32 cellular contexts compared by ENCODE assay signal in the genomic region with DNA sequence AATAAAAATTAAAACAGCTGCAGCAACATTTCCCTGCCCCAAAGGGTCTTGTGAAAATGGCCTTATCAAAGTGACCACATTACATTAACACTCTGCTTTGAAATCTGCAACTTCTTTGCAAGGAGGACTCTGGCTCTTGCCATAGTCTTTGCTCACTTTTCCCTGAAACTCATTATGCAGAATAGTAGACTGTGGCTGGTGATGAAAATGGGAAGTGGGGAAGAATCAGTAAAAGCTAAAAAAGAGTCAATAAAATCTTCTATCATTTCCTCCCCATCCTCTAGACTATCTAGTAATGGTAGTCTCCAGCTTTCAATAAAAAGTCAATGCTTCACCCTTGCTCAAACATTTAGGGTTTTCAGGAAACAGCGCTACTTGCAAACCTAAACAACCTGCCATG.
"Had no signal": no experiment of that assay in that cellular context is flagged by ENCODE, and none has a peak within 500 bp of the region (broad histone marks: within the 10 kb centered on the region; RNA-seq: fewer than 3 reads in every experiment).

No MANE protein-coding gene starts in this region.

- DNase-seq: activated CD4-positive, alpha-beta T cell treated with anti-CD3 and anti-CD28 coated beads for 4 hours; activated CD4-positive, alpha-beta T cell treated with anti-CD3 and anti-CD28 coated beads, Interleukin-2, amount 50 U/mL, for 48 hours; activated CD4-positive, CD25-positive, alpha-beta regulatory T cell; activated CD8-positive, alpha-beta memory T cell treated with anti-CD3 and anti-CD28 coated beads, Interleukin-2, amount 10 ng/mL, durations not matched to agents 7 days and 5 days; activated naive CD4-positive, alpha-beta T cell treated with anti-CD3 and anti-CD28 coated beads, Interleukin-2, amount 50 U/mL, for 16 hours; activated T-cell treated with anti-CD3 and anti-CD28 coated beads, Interleukin-2, amount 50 U/mL, for 48 hours; amniotic stem cell; body of pancreas; central memory CD4-positive, alpha-beta T cell; Karpas-422; MM.1S; NCI-H1092 treated with DMSO at 0.1 percent for 48 hours; NCI-H1417 treated with DMSO at 0.1 percent for 48 hours; NCI-H1694; NCI-H2029; NCI-H2107; NCI-H2171 treated with DMSO at 0.1 percent for 48 hours; NCI-H226; NCI-H510A; NCI-H526 treated with DMSO at 0.1 percent for 48 hours; NCI-H82; OCI-M1; RPMI8226; T-cell; T-helper 2 cell; T1000 had no signal

- H3K9me3 Mint-ChIP-seq: T-cell had no signal

- H3K27ac Mint-ChIP-seq: activated CD8-positive, alpha-beta memory T cell treated with anti-CD3 and anti-CD28 coated beads, Interleukin-2, amount 10 ng/mL, durations not matched to agents 7 days and 5 days; T-cell had no signal

- H3K9me3 ChIP-seq: ascending aorta, body of pancreas had no signal

- ATAC-seq: activated CD8-positive, alpha-beta memory T cell treated with anti-CD3 and anti-CD28 coated beads, Interleukin-2, amount 10 ng/mL, durations not matched to agents 7 days and 5 days; body of pancreas; K562; Panc1; Right ventricle myocardium inferior; T-cell had no signal

- H3K4me1 Mint-ChIP-seq: T-cell had no signal

- H3K4me3 Mint-ChIP-seq: activated CD8-positive, alpha-beta memory T cell treated with anti-CD3 and anti-CD28 coated beads, Interleukin-2, amount 10 ng/mL, durations not matched to agents 7 days and 5 days; T-cell had no signal

- H3K4me1 ChIP-seq: body of pancreas had no signal

- H3K27me3 Mint-ChIP-seq: activated CD8-positive, alpha-beta memory T cell treated with anti-CD3 and anti-CD28 coated beads, Interleukin-2, amount 10 ng/mL, durations not matched to agents 7 days and 5 days; T-cell had no signal

- H3K27me3 ChIP-seq: ascending aorta, body of pancreas had no signal

- H3K27ac ChIP-seq: ascending aorta, body of pancreas, SK-N-MC, VCaP had no signal

- H3K4me3 ChIP-seq: ascending aorta, body of pancreas, K562, SK-N-MC had no signal
